ENCODE assay signal across 22 cellular contexts in genomic region chr20:20890751-20891150, GRCh38.
"Had no signal": no experiment of that assay in that cellular context is flagged by ENCODE, and none has a peak within 500 bp of the region (broad histone marks: within the 10 kb centered on the region; RNA-seq: fewer than 3 reads in every experiment).

No MANE protein-coding gene starts in this region.

- H3K4me3 ChIP-seq: coronary artery, dorsolateral prefrontal cortex, esophagus muscularis mucosa, gastroesophageal sphincter, heart right ventricle, left lung, lower lobe of right lung had no signal

- H3K36me3 ChIP-seq: esophagus muscularis mucosa, gastroesophageal sphincter, heart right ventricle, left lung, lower lobe of right lung had no signal

- H3K9me3 ChIP-seq: esophagus muscularis mucosa, left lung, lower lobe of right lung had no signal

- H3K27me3 ChIP-seq: foreskin keratinocyte had no signal

- H3K27ac ChIP-seq: coronary artery, dorsolateral prefrontal cortex, esophagus muscularis mucosa, foreskin keratinocyte, gastroesophageal sphincter, heart right ventricle, left lung, lower lobe of right lung had no signal

- FAIRE-seq: colon, endothelial cell of umbilical vein, frontal cortex, islet of Langerhans, keratinocyte had no signal

- DNase-seq: dermis blood vessel endothelial cell; dorsolateral prefrontal cortex; effector CD4-positive, alpha-beta T cell; effector memory CD4-positive, alpha-beta T cell; foreskin keratinocyte; heart right ventricle; hippocampal formation; left cardiac atrium; left lung; left ventricle myocardium superior; lower lobe of right lung; mesenchymal stem cell; midbrain; naive thymus-derived CD4-positive, alpha-beta T cell had no signal

- ATAC-seq: foreskin keratinocyte; gastroesophageal sphincter; heart right ventricle; left cardiac atrium; left lung; left ventricle myocardium superior; lower lobe of right lung; naive thymus-derived CD4-positive, alpha-beta T cell had no signal

- H3K4me1 ChIP-seq: esophagus muscularis mucosa, foreskin keratinocyte, gastroesophageal sphincter, left lung, lower lobe of right lung had no signal
